Comparison of ENCODE assay signal across 8 cellular contexts in genomic region chr12:10716704-10717315, GRCh38. TPM values are rescaled to one million over a fixed set of nuclear protein-coding genes. Genes with fewer than 3 reads are reported as not detected.
A peak's percentile ranks its signal among the peaks of the same experiment; 100 is the strongest.
DNase-seq lines count a peak whose midpoint lies in the region; ATAC-seq and TF ChIP-seq lines count a peak whose summit lies in the region.

No MANE protein-coding gene starts in this region.

- H3K9me3 ChIP-seq in mesenchymal stem cell (ENCODE audit: control insufficient read depth, low read length) (no peaks in the 10 kb centered on the region), vagina (no peaks in the 10 kb centered on the region)
- no peaks in the 10 kb centered on the region for H3K9me3 ChIP-seq in naive thymus-derived CD4-positive, alpha-beta T cell (ENCODE audit: control insufficient read depth in 2 of 3, low read length in 3 of 3)

- H3K4me2 ChIP-seq in mesenchymal stem cell (ENCODE audit: low read length, poor library complexity, severe bottlenecking): peak overlapping the region; percentile 51

- POLR2A ChIA-PET in naive thymus-derived CD4-positive, alpha-beta T cell (lab: Charles Lee): no interaction called here

- peaks cover 0 to 20% (median 0%) of the 10 kb centered on the region in 5 donors for H3K36me3 Mint-ChIP-seq in naive thymus-derived CD4-positive, alpha-beta T cell

- H3K4me1 ChIP-seq in mesenchymal stem cell (ENCODE audit: control insufficient read depth, insufficient read depth, low read depth, low read length) (peaks cover 1% of the 10 kb centered on the region), vagina (peaks cover 55% of the 10 kb centered on the region)
- H3K4me1 ChIP-seq in naive thymus-derived CD4-positive, alpha-beta T cell (ENCODE audit: control insufficient read depth in 2 of 2, insufficient read depth in 2 of 2, low read length in 2 of 2): peaks cover 17 to 22% of the 10 kb centered on the region in 2 donors

- H3K9me3 Mint-ChIP-seq in naive thymus-derived CD4-positive, alpha-beta T cell: no peaks in the 10 kb centered on the region

- H3K79me1 ChIP-seq in mesenchymal stem cell (replicated peaks; ENCODE audit: low read length, poor library complexity, severe bottlenecking): peaks cover 4% of the 10 kb centered on the region

- no peaks in the 10 kb centered on the region for H3K27me3 ChIP-seq in mesenchymal stem cell (ENCODE audit: control insufficient read depth in 1 of 2, insufficient read depth in 1 of 2, low read length in 2 of 2)
- no peaks in the 10 kb centered on the region for H3K27me3 ChIP-seq in vagina
- no peaks in the 10 kb centered on the region for H3K27me3 ChIP-seq in naive thymus-derived CD4-positive, alpha-beta T cell (ENCODE audit: control insufficient read depth in 2 of 2, insufficient read depth in 2 of 2, low read length in 2 of 2)

- H3K23ac ChIP-seq in mesenchymal stem cell (ENCODE audit: low read length in 2 of 2): no peak overlapping the region

- H4K91ac ChIP-seq in mesenchymal stem cell (ENCODE audit: low read length): no peak overlapping the region

- ATAC-seq in GM19351 (IDR thresholded peaks at IDR 0.05; ENCODE audit: unreplicated experiment) (no peak), HG03097 (IDR thresholded peaks at IDR 0.05; ENCODE audit: low FRiP score, unreplicated experiment) (no peak)
- no peak for ATAC-seq in naive thymus-derived CD4-positive, alpha-beta T cell

- H2AK5ac ChIP-seq in mesenchymal stem cell (ENCODE audit: low read length, severe bottlenecking): no peak overlapping the region

- H3K4me3 ChIP-seq in choroid plexus epithelial cell (ENCODE audit: low read depth, low read length) (peak overlapping the region; percentile 42), mesenchymal stem cell (ENCODE audit: insufficient read depth in 1 of 2, low read depth in 1 of 2, low read length in 2 of 2) (peak overlapping the region in 1 of 2 experiments; percentile 99), vagina (peak overlapping the region; percentile 12 to 20)
- no peak overlapping the region for H3K4me3 ChIP-seq in naive thymus-derived CD4-positive, alpha-beta T cell (ENCODE audit: low read length)

- peaks cover 9 to 42% of the 10 kb centered on the region in 2 experiments for H3K36me3 ChIP-seq in mesenchymal stem cell (ENCODE audit: control insufficient read depth in 1 of 2, insufficient read depth in 2 of 2, low read depth in 1 of 2, low read length in 2 of 2)
- H3K36me3 ChIP-seq in vagina: peaks cover 0 to 42% of the 10 kb centered on the region in 2 donors
- H3K36me3 ChIP-seq in naive thymus-derived CD4-positive, alpha-beta T cell (ENCODE audit: control insufficient read depth in 2 of 3, insufficient read depth in 3 of 3, low read length in 3 of 3): peaks cover 0 to 5% (median 0%) of the 10 kb centered on the region in 3 experiments

- TF ChIP-seq CTCF in choroid plexus epithelial cell (conservative IDR thresholded peaks at IDR 0.05; ENCODE audit: low read depth, low read length) (no peak), vagina (IDR thresholded peaks at IDR 0.05) (no peak)

- H2BK5ac ChIP-seq in mesenchymal stem cell (ENCODE audit: low read depth, low read length, poor library complexity, severe bottlenecking): no peak overlapping the region

- no peak overlapping the region for H2BK15ac ChIP-seq in mesenchymal stem cell (ENCODE audit: low read depth, poor library complexity, severe bottlenecking)

- H2BK120ac ChIP-seq in mesenchymal stem cell (ENCODE audit: low read depth, low read length): no peak overlapping the region

- peak overlapping the region; percentile 96 for H3K9ac ChIP-seq in mesenchymal stem cell (ENCODE audit: low read length)

- H3K4me3 Mint-ChIP-seq in naive thymus-derived CD4-positive, alpha-beta T cell: no peak overlapping the region

- peak; percentile 23 for DNase-seq in NCI-H82 (lab: John Stamatoyannopoulos, UW)
- DNase-seq in NCI-H82 treated with DMSO at 0.1 percent for 48 hours (lab: John Stamatoyannopoulos, UW; ENCODE audit: unreplicated experiment): no peak
- DNase-seq in choroid plexus epithelial cell (ENCODE audit: low read depth): peak; percentile 89
- DNase-seq in mesenchymal stem cell: peak; percentile 87
- peak in 1 of 2 donors; percentile 94 for DNase-seq in vagina (ENCODE audit: extremely low spot score in 2 of 2)
- DNase-seq in naive thymus-derived CD4-positive, alpha-beta T cell: no peak

- H3K4me1 Mint-ChIP-seq in naive thymus-derived CD4-positive, alpha-beta T cell: peaks cover 16 to 42% (median 24%) of the 10 kb centered on the region in 7 donors

- TF ChIP-seq POLR2A in vagina (IDR thresholded peaks at IDR 0.05): peak in 1 of 2 donors; percentile 11

- no peak overlapping the region for H3K14ac ChIP-seq in mesenchymal stem cell (ENCODE audit: low read length in 2 of 2)

- no peak overlapping the region for H3K27ac Mint-ChIP-seq in naive thymus-derived CD4-positive, alpha-beta T cell

- H3K27ac ChIP-seq in mesenchymal stem cell (ENCODE audit: low read length, poor library complexity, severe bottlenecking): peak overlapping the region; percentile 96
- peak overlapping the region; percentile 99 for H3K27ac ChIP-seq in vagina
- no peak overlapping the region for H3K27ac ChIP-seq in naive thymus-derived CD4-positive, alpha-beta T cell (ENCODE audit: low read depth, low read length)

- 0% methylated on average over 6 of the region's 6 CpGs for WGBS in mesenchymal stem cell

- H3K18ac ChIP-seq in mesenchymal stem cell (ENCODE audit: low read depth in 1 of 2, low read length in 2 of 2): peak overlapping the region in 1 of 2 experiments; percentile 25

- no peak overlapping the region for H3K4ac ChIP-seq in mesenchymal stem cell (ENCODE audit: low read depth in 1 of 2, low read length in 2 of 2)

- CTCF ChIA-PET in naive thymus-derived CD4-positive, alpha-beta T cell (lab: Charles Lee): no interaction called here

- intact Hi-C loops in vagina (cut with DNase I): no loop called here
- intact Hi-C loops in naive thymus-derived CD4-positive, alpha-beta T cell (cut with micrococcal nuclease): no loop called here

- peak overlapping the region in 1 of 2 experiments; percentile 31 for H2BK12ac ChIP-seq in mesenchymal stem cell (ENCODE audit: low read length in 2 of 2)

- H3K27me3 Mint-ChIP-seq in naive thymus-derived CD4-positive, alpha-beta T cell: peaks cover 0 to 51% (median 22%) of the 10 kb centered on the region in 5 donors

- no peak overlapping the region for H4K8ac ChIP-seq in mesenchymal stem cell (ENCODE audit: low read length)

- no peak overlapping the region for H2AFZ ChIP-seq in mesenchymal stem cell (ENCODE audit: low read depth, low read length)

RNA-seq across cellular contexts. Expression of gene YBX3, which starts 6.3 kb away (rescaled TPM):
- 130 TPM for polyA plus RNA-seq in mesenchymal stem cell (2013, experiment 1 of 2)
- polyA plus RNA-seq in mesenchymal stem cell (2013, experiment 2 of 2): 127 TPM
- 356 TPM for total RNA-seq in vagina
- total RNA-seq in naive thymus-derived CD4-positive, alpha-beta T cell: 100 to 1,000 TPM in 2 of 5 experiments, 10 to 100 TPM in 1, 1 to 10 TPM in 2; 4.5 to 162 (median 60.9) TPM
- 1 to 10 TPM; 5.1 to 6.4 TPM for polyA plus RNA-seq in naive thymus-derived CD4-positive, alpha-beta T cell

RNA-seq across cellular contexts. Expression of gene STYK1, which starts 43.0 kb away (rescaled TPM):
- 0.01 TPM for polyA plus RNA-seq in mesenchymal stem cell (2013, experiment 1 of 2)
- polyA plus RNA-seq in mesenchymal stem cell (2013, experiment 2 of 2): 0.01 TPM
- total RNA-seq in vagina: 6.4 TPM
- 1 to 10 TPM in 1 of 5 experiments, under 1 TPM in 2, not detected in 2; 0.24 to 1.6 (median 0.34) TPM for total RNA-seq in naive thymus-derived CD4-positive, alpha-beta T cell
- not detected for polyA plus RNA-seq in naive thymus-derived CD4-positive, alpha-beta T cell

Comparison
In these comparisons a context has a peak if more than half of its experiments do, and no peak if none do; other contexts are left out.
1. DNase-seq: peak in NCI-H82 (single experiment), choroid plexus epithelial cell (single experiment) and mesenchymal stem cell (single experiment); none in NCI-H82 treated with DMSO at 0.1 percent for 48 hours (single experiment) and naive thymus-derived CD4-positive, alpha-beta T cell (0 of 9).